In the genomic region with DNA sequence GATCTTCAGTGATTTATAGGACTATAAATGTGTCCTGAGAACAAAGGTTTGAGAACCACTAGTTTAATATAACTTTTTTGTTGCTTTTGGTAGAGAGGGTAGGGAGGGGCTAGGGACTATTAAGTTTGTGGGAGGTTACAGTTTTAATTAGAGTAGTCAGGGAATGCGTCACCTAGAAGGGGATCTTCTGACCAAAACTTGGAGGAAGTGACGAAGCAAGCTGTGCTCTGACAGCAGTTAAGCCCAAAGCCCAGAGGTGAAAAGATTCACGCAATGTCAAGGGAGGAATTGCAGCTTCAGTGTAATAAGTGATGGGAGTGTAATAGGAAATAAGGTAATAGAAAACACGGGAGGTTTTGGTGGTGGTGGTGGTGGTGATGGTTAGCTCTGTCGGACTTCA, we compare ENCODE assay signal across 30 cellular contexts. TPM values are rescaled to one million over a fixed set of nuclear protein-coding genes. Genes with fewer than 3 reads are reported as not detected.
"Had no signal": no experiment of that assay in that cellular context is flagged by ENCODE, and none has a peak within 500 bp of the region (broad histone marks: within the 10 kb centered on the region; RNA-seq: fewer than 3 reads in every experiment).

No MANE protein-coding gene starts in this region.

- DNase-seq: activated CD4-positive, alpha-beta memory T cell treated with anti-CD3 and anti-CD28 coated beads, Interleukin-2, amount 10 ng/mL, durations not matched to agents 7 days and 5 days; activated CD4-positive, alpha-beta T cell treated with anti-CD3 and anti-CD28 coated beads for 36 hours; activated CD4-positive, alpha-beta T cell treated with anti-CD3 and anti-CD28 coated beads, Interleukin-2, amount 10 ng/mL, durations not matched to agents 24 days and 14 days; activated CD4-positive, alpha-beta T cell treated with anti-CD3 and anti-CD28 coated beads, Interleukin-2, amount 50 U/mL, for 4 hours; activated CD4-positive, CD25-positive, alpha-beta regulatory T cell; activated CD4-positive, CD25-positive, alpha-beta regulatory T cell treated with anti-CD3 and anti-CD28 coated beads, Interleukin-2, amount 50 U/mL, for 72 hours; activated CD8-positive, alpha-beta memory T cell treated with anti-CD3 and anti-CD28 coated beads, Interleukin-2, amount 50 U/mL, for 48 hours; activated gamma-delta T cell; activated naive CD4-positive, alpha-beta T cell; activated naive CD4-positive, alpha-beta T cell treated with anti-CD3 and anti-CD28 coated beads, Interleukin-2, amount 10 ng/mL, durations not matched to agents 7 days and 5 days; activated naive CD8-positive, alpha-beta T cell treated with anti-CD3 and anti-CD28 coated beads, Interleukin-2, amount 10 ng/mL, durations not matched to agents 7 days and 5 days; activated T-cell treated with anti-CD3 and anti-CD28 coated beads for 4 hours; activated T-cell treated with anti-CD3 and anti-CD28 coated beads, Interleukin-2, amount 50 U/mL, for 24 hours; activated T-cell treated with anti-CD3 and anti-CD28 coated beads, Interleukin-2, amount 50 U/mL, for 72 hours; central memory CD4-positive, alpha-beta T cell; effector CD4-positive, alpha-beta T cell; effector memory CD8-positive, alpha-beta T cell; erythroblast; foreskin keratinocyte; gastrocnemius medialis; glutamatergic neuron; heart left ventricle; T-helper 2 cell had no signal

- H3K9me3 ChIP-seq: ascending aorta, breast epithelium, esophagus muscularis mucosa, gastrocnemius medialis, heart left ventricle had no signal

- H3K4me3 ChIP-seq: ascending aorta, breast epithelium, cardiac muscle cell, coronary artery, esophagus muscularis mucosa, gastrocnemius medialis, heart left ventricle had no signal

- H3K4me1 ChIP-seq: ascending aorta, breast epithelium, esophagus muscularis mucosa, foreskin keratinocyte, gastrocnemius medialis, heart left ventricle had no signal

- H3K27ac ChIP-seq: ascending aorta, breast epithelium, cardiac muscle cell, coronary artery, esophagus muscularis mucosa, foreskin keratinocyte, gastrocnemius medialis, heart left ventricle had no signal

- ATAC-seq: activated CD4-positive, alpha-beta T cell treated with anti-CD3 and anti-CD28 coated beads for 36 hours; activated naive CD4-positive, alpha-beta T cell treated with anti-CD3 and anti-CD28 coated beads, Interleukin-2, amount 50 U/mL, for 72 hours; activated T-cell treated with anti-CD3 and anti-CD28 coated beads, Interleukin-2, amount 50 U/mL, for 72 hours; effector memory CD8-positive, alpha-beta T cell; foreskin keratinocyte; gastrocnemius medialis; heart left ventricle had no signal

- H3K27me3 ChIP-seq: ascending aorta, breast epithelium, cardiac muscle cell, esophagus muscularis mucosa, foreskin keratinocyte, gastrocnemius medialis had no signal

- H3K36me3 ChIP-seq: ascending aorta, breast epithelium, cardiac muscle cell, esophagus muscularis mucosa, gastrocnemius medialis, heart left ventricle had no signal

RNA-seq across cellular contexts. Expression of a gene that starts 8.1 kb away (rescaled TPM):
- total RNA-seq: activated CD4-positive, alpha-beta T cell treated with anti-CD3 and anti-CD28 coated beads for 36 hours; activated CD4-positive, alpha-beta T cell treated with anti-CD3 and anti-CD28 coated beads, Interleukin-2, amount 10 ng/mL, durations not matched to agents 24 days and 14 days; activated naive CD4-positive, alpha-beta T cell treated with anti-CD3 and anti-CD28 coated beads, Interleukin-2, amount 50 U/mL, for 72 hours; activated T-cell treated with anti-CD3 and anti-CD28 coated beads, Interleukin-2, amount 50 U/mL, for 72 hours; ascending aorta; cardiac muscle cell; foreskin keratinocyte; T-helper 1 cell treated with Interleukin-12 subunit alpha and Interleukin-12 subunit beta and Interleukin-4 antibody, amounts not matched to agents 30 ng/mL and 1 ng/mL, for 36 hours had no signal
- polyA plus RNA-seq: cardiac muscle cell, foreskin keratinocyte, heart left ventricle had no signal
